12 cellular contexts compared by ENCODE assay signal in genomic region chr12:8037046-8037663, GRCh38. TPM values are rescaled to one million over a fixed set of nuclear protein-coding genes. Genes with fewer than 3 reads are reported as not detected.
A peak's percentile ranks its signal among the peaks of the same experiment; 100 is the strongest.
DNase-seq lines count a peak whose midpoint lies in the region; ATAC-seq and TF ChIP-seq lines count a peak whose summit lies in the region.
"Had no signal": no experiment of that assay in that cellular context is flagged by ENCODE, and none has a peak within 500 bp of the region (broad histone marks: within the 10 kb centered on the region; RNA-seq: fewer than 3 reads in every experiment).

No MANE protein-coding gene starts in this region.

- no peaks in the 10 kb centered on the region for H3K9me3 Mint-ChIP-seq in CD8-positive, alpha-beta T cell
- no peaks in the 10 kb centered on the region for H3K9me3 Mint-ChIP-seq in activated CD8-positive, alpha-beta T cell treated with anti-CD3 and anti-CD28 coated beads for 36 hours
- no peaks in the 10 kb centered on the region for H3K9me3 Mint-ChIP-seq in natural killer cell
- H3K9me3 Mint-ChIP-seq: nephron progenitor cell had no signal

- peak overlapping the region; percentile 82 for H3K27ac Mint-ChIP-seq in CD8-positive, alpha-beta T cell
- H3K27ac Mint-ChIP-seq in activated CD8-positive, alpha-beta T cell treated with anti-CD3 and anti-CD28 coated beads for 36 hours: peak overlapping the region; percentile 59
- peak overlapping the region; percentile 28 to 74 for H3K27ac Mint-ChIP-seq in natural killer cell

- POLR2A ChIA-PET in CD8-positive, alpha-beta T cell (lab: Charles Lee): interaction anchor here (1.6 to 2.5 kb wide), 2 partner anchors 10 kb away, joined by 5 to 16 read pairs; no protein-coding TSS in a partner anchor
- POLR2A ChIA-PET in activated CD8-positive, alpha-beta T cell treated with anti-CD3 and anti-CD28 coated beads for 36 hours (lab: Charles Lee): interaction anchor here (1.2 to 2.0 kb wide), 3 partner anchors 41 to 101 kb away, joined by 3 to 5 read pairs (median 4); partner anchors contain the start of gene SLC2A3

- no peak overlapping the region for H3K27ac ChIP-seq in CD8-positive, alpha-beta T cell (ENCODE audit: low read depth, low read length)

- H3K27me3 ChIP-seq in CD8-positive, alpha-beta T cell (ENCODE audit: insufficient read depth, low read length): no peaks in the 10 kb centered on the region

- peaks cover 3% of the 10 kb centered on the region for H3K36me3 ChIP-seq in CD8-positive, alpha-beta T cell (ENCODE audit: insufficient read depth, low read length)

- H3K9me3 ChIP-seq in CD8-positive, alpha-beta T cell (ENCODE audit: low read length): no peaks in the 10 kb centered on the region

- CTCF ChIA-PET in CD8-positive, alpha-beta T cell (lab: Charles Lee): interaction anchor here (1.8 to 2.8 kb wide), 4 partner anchors 8 to 41 kb away, joined by 6 to 22 read pairs (median 14); no protein-coding TSS in a partner anchor
- CTCF ChIA-PET in activated CD8-positive, alpha-beta T cell treated with anti-CD3 and anti-CD28 coated beads for 36 hours (lab: Charles Lee): interaction anchor here (1.6 to 2.8 kb wide), 4 partner anchors 8 to 41 kb away, joined by 4 to 19 read pairs (median 10); no protein-coding TSS in a partner anchor

- H3K4me1 ChIP-seq in CD8-positive, alpha-beta T cell (ENCODE audit: insufficient read depth, low read length): peaks cover 63% of the 10 kb centered on the region

- H3K27me3 Mint-ChIP-seq in CD8-positive, alpha-beta T cell (ENCODE audit: low read depth): no peaks in the 10 kb centered on the region
- no peaks in the 10 kb centered on the region for H3K27me3 Mint-ChIP-seq in activated CD8-positive, alpha-beta T cell treated with anti-CD3 and anti-CD28 coated beads for 36 hours
- H3K27me3 Mint-ChIP-seq in natural killer cell (ENCODE audit: low read depth in 2 of 2): no peaks in the 10 kb centered on the region

- intact Hi-C loops in CD8-positive, alpha-beta T cell (cut with DNase I, micrococcal nuclease): no loop called here
- intact Hi-C loops in activated CD8-positive, alpha-beta T cell treated with anti-CD3 and anti-CD28 coated beads for 36 hours (cut with micrococcal nuclease): no loop called here
- intact Hi-C loops in natural killer cell (cut with micrococcal nuclease): no loop called here

- no peak for DNase-seq in CD8-positive, alpha-beta T cell
- DNase-seq in activated CD8-positive, alpha-beta T cell treated with anti-CD3 and anti-CD28 coated beads for 36 hours: no peak
- no peak for DNase-seq in natural killer cell
- no peak for DNase-seq in HPDE6-E6E7 (ENCODE audit: extremely low spot score)
- no peak for DNase-seq in erythroblast (lab: John Stamatoyannopoulos, UW)
- no peak for DNase-seq in RKO (ENCODE audit: low spot score)
- DNase-seq: activated naive CD4-positive, alpha-beta T cell treated with Interleukin-2 at 50 U/mL for 16 hours; NCI-H1694 had no signal

- ATAC-seq in CD8-positive, alpha-beta T cell: no peak
- ATAC-seq in HG02678 (IDR thresholded peaks at IDR 0.05; ENCODE audit: unreplicated experiment): peak; percentile 32
- no peak for ATAC-seq in activated CD8-positive, alpha-beta T cell treated with anti-CD3 and anti-CD28 coated beads for 36 hours
- ATAC-seq in natural killer cell: no peak
- no peak for ATAC-seq in HG02642 (IDR thresholded peaks at IDR 0.05; ENCODE audit: poor library complexity, unreplicated experiment)
- ATAC-seq: SK-N-SH treated with all-trans-retinoic acid at 6 μM for 48 hours had no signal

- H3K4me1 Mint-ChIP-seq in CD8-positive, alpha-beta T cell (ENCODE audit: low read depth): peaks cover 62% of the 10 kb centered on the region
- peaks cover 58% of the 10 kb centered on the region for H3K4me1 Mint-ChIP-seq in activated CD8-positive, alpha-beta T cell treated with anti-CD3 and anti-CD28 coated beads for 36 hours (ENCODE audit: low read depth)
- H3K4me1 Mint-ChIP-seq in natural killer cell: peaks cover 67 to 68% of the 10 kb centered on the region in 2 donors

- H3K4me3 Mint-ChIP-seq in CD8-positive, alpha-beta T cell: peak overlapping the region; percentile 67
- peak overlapping the region; percentile 13 for H3K4me3 Mint-ChIP-seq in activated CD8-positive, alpha-beta T cell treated with anti-CD3 and anti-CD28 coated beads for 36 hours
- H3K4me3 Mint-ChIP-seq in natural killer cell: no peak overlapping the region

- TF ChIP-seq CTCF in CD8-positive, alpha-beta T cell (IDR thresholded peaks at IDR 0.05): no peak
- no peak for TF ChIP-seq CTCF in activated CD8-positive, alpha-beta T cell treated with anti-CD3 and anti-CD28 coated beads for 36 hours (IDR thresholded peaks at IDR 0.05)
- no peak for TF ChIP-seq CTCF in natural killer cell (IDR thresholded peaks at IDR 0.05)

- no peak for TF ChIP-seq POLR2A in erythroblast (IDR thresholded peaks at IDR 0.05; ENCODE audit: low read length)

- peaks cover 23% of the 10 kb centered on the region for H3K36me3 Mint-ChIP-seq in CD8-positive, alpha-beta T cell
- H3K36me3 Mint-ChIP-seq in activated CD8-positive, alpha-beta T cell treated with anti-CD3 and anti-CD28 coated beads for 36 hours (ENCODE audit: low read depth): peaks cover 8% of the 10 kb centered on the region
- H3K36me3 Mint-ChIP-seq in natural killer cell: no peaks in the 10 kb centered on the region

- H3K4me3 ChIP-seq in CD8-positive, alpha-beta T cell (ENCODE audit: low read depth, low read length): peak overlapping the region; percentile 32

RNA-seq across cellular contexts. Expression of gene FOXJ2, which starts 4.6 kb away (rescaled TPM):
- total RNA-seq in CD8-positive, alpha-beta T cell: 10 to 100 TPM; 38.9 to 39.3 TPM
- total RNA-seq in activated CD8-positive, alpha-beta T cell treated with anti-CD3 and anti-CD28 coated beads for 36 hours: 10 to 100 TPM; 11.1 to 12.8 TPM
- total RNA-seq in natural killer cell: 10 to 100 TPM; 27.8 to 28.5 (median 28.4) TPM

RNA-seq across cellular contexts. Expression of gene C3AR1, which starts 29.0 kb away (rescaled TPM):
- 1 to 10 TPM; 1.8 to 2.8 TPM for total RNA-seq in CD8-positive, alpha-beta T cell
- total RNA-seq in activated CD8-positive, alpha-beta T cell treated with anti-CD3 and anti-CD28 coated beads for 36 hours: 1 to 10 TPM; 1.1 to 1.4 TPM
- total RNA-seq in natural killer cell: 10 to 100 TPM in 2 of 3 donors, 1 to 10 TPM in 1; 9.5 to 16.9 (median 13.0) TPM

RNA-seq across cellular contexts. Expression of gene NECAP1, which starts 44.9 kb away (rescaled TPM):
- total RNA-seq in CD8-positive, alpha-beta T cell: 100 to 1,000 TPM; 126 to 130 TPM
- 10 to 100 TPM; 26.7 to 29.6 TPM for total RNA-seq in activated CD8-positive, alpha-beta T cell treated with anti-CD3 and anti-CD28 coated beads for 36 hours
- total RNA-seq in natural killer cell: 100 to 1,000 TPM; 100 to 122 (median 115) TPM
